Comparison of ENCODE assay signal across 8 cellular contexts in genomic region chr3:132721479-132722164, GRCh38. TPM values are rescaled to one million over a fixed set of nuclear protein-coding genes. Genes with fewer than 3 reads are reported as not detected.
DNase-seq lines count a peak whose midpoint lies in the region; ATAC-seq and TF ChIP-seq lines count a peak whose summit lies in the region.

No MANE protein-coding gene starts in this region.

- DNase-seq in NCI-H2107 treated with DMSO at 0.1 percent for 48 hours (lab: John Stamatoyannopoulos, UW; ENCODE audit: unreplicated experiment) (peak; percentile 26), NCI-H2107 (lab: John Stamatoyannopoulos, UW) (no peak), NCI-H524 (lab: John Stamatoyannopoulos, UW) (peak; percentile 64 to 70), glutamatergic neuron (peak; percentile 78), occipital lobe (lab: John Stamatoyannopoulos, UW) (peak; percentile 68), GM10266 (ENCODE audit: extremely low spot score) (no peak)
- DNase-seq in activated naive CD4-positive, alpha-beta T cell treated with anti-CD3 and anti-CD28 coated beads, Interleukin-2, amount 50 U/mL, for 72 hours (ENCODE audit: low spot score in 2 of 2) = no peak

- peaks cover 13 to 26% of the 10 kb centered on the region in 2 donors for H3K36me3 Mint-ChIP-seq in activated naive CD4-positive, alpha-beta T cell treated with anti-CD3 and anti-CD28 coated beads, Interleukin-2, amount 50 U/mL, for 72 hours
- no peaks in the 10 kb centered on the region for H3K36me3 Mint-ChIP-seq in glutamatergic neuron (ENCODE audit: unreplicated experiment)

- peak; percentile 41 for TF ChIP-seq CTCF in glutamatergic neuron (IDR thresholded peaks at IDR 0.05; ENCODE audit: partially characterized antibody, unreplicated experiment)
- no peak for TF ChIP-seq CTCF in GM10266 (IDR thresholded peaks at IDR 0.05; ENCODE audit: control insufficient read depth, insufficient read depth, low read depth, missing control alignments)

- H3K27me3 Mint-ChIP-seq in glutamatergic neuron (ENCODE audit: unreplicated experiment) = no peaks in the 10 kb centered on the region

- H3K9me3 Mint-ChIP-seq in activated naive CD4-positive, alpha-beta T cell treated with anti-CD3 and anti-CD28 coated beads, Interleukin-2, amount 50 U/mL, for 72 hours = no peaks in the 10 kb centered on the region
- peaks cover 11% of the 10 kb centered on the region for H3K9me3 Mint-ChIP-seq in glutamatergic neuron (ENCODE audit: unreplicated experiment)

- H3K27ac Mint-ChIP-seq in activated naive CD4-positive, alpha-beta T cell treated with anti-CD3 and anti-CD28 coated beads, Interleukin-2, amount 50 U/mL, for 72 hours = peak overlapping the region; percentile 89 to 99
- peak overlapping the region; percentile 52 for H3K27ac Mint-ChIP-seq in glutamatergic neuron (ENCODE audit: unreplicated experiment)

- H3K4me3 Mint-ChIP-seq in glutamatergic neuron (ENCODE audit: unreplicated experiment) = peak overlapping the region; percentile 92

- H3K4me1 Mint-ChIP-seq in glutamatergic neuron (ENCODE audit: low read depth, unreplicated experiment) = peaks cover 4% of the 10 kb centered on the region

- ATAC-seq in HG02610 (IDR thresholded peaks at IDR 0.05; ENCODE audit: unreplicated experiment) = peak; percentile 19
- ATAC-seq in activated naive CD4-positive, alpha-beta T cell treated with anti-CD3 and anti-CD28 coated beads, Interleukin-2, amount 50 U/mL, for 72 hours = peak in 1 of 2 donors; percentile 39

RNA-seq across cellular contexts. Expression of gene NPHP3, which starts 0.6 kb away (rescaled TPM):
- total RNA-seq in activated naive CD4-positive, alpha-beta T cell treated with anti-CD3 and anti-CD28 coated beads, Interleukin-2, amount 50 U/mL, for 72 hours = 10 to 100 TPM; 18.2 to 23.5 TPM
- total RNA-seq in glutamatergic neuron (ENCODE audit: unreplicated experiment) = 8.4 TPM
- 20.1 TPM for total RNA-seq in occipital lobe

Comparison
In these comparisons a context has a peak if more than half of its experiments do, and no peak if none do; other contexts are left out.
1. DNase-seq: peak in NCI-H2107 treated with DMSO at 0.1 percent for 48 hours (single experiment), NCI-H524 (2 of 2), glutamatergic neuron (single experiment) and occipital lobe (single experiment); none in NCI-H2107 (single experiment), activated naive CD4-positive, alpha-beta T cell treated with anti-CD3 and anti-CD28 coated beads, Interleukin-2, amount 50 U/mL, for 72 hours (0 of 2) and GM10266 (single experiment).